ENCODE assay signal across 22 cellular contexts in genomic region chrX:9681011-9681410, GRCh38.
"Had no signal": no experiment of that assay in that cellular context is flagged by ENCODE, and none has a peak within 500 bp of the region (broad histone marks: within the 10 kb centered on the region; RNA-seq: fewer than 3 reads in every experiment).

No MANE protein-coding gene starts in this region.

- H3K4me2 ChIP-seq: KMS-11 had no signal

- DNase-seq: Kasumi-1; MM.1S; NCI-H1105; NCI-H1417; NCI-H1436 treated with DMSO at 0.1 percent for 48 hours; NCI-H1694; NCI-H187 treated with DMSO at 0.1 percent for 48 hours; NCI-H2029 treated with DMSO at 0.1 percent for 48 hours; NCI-H2107; NCI-H2227 treated with DMSO at 0.1 percent for 48 hours; NCI-H524; NCI-H526 treated with DMSO at 0.1 percent for 48 hours; NCI-H748 treated with DMSO at 0.1 percent for 48 hours; NK-92 treated with Interleukin-12 subunit alpha and Interleukin-12 subunit beta, amount 100 ng/mL, for 24 hours; Right ventricle myocardium superior; RPMI8226; SIG-M5 had no signal

- H3K4me3 ChIP-seq: K562, SJSA1, SK-N-MC had no signal

- H3K9ac ChIP-seq: KMS-11 had no signal

- H3K27me3 ChIP-seq: SJSA1 had no signal

- ATAC-seq: HepG2, K562 had no signal

- H3K27ac ChIP-seq: KMS-11, SJSA1, SK-N-MC had no signal

- H3K9me3 ChIP-seq: SJSA1 had no signal
